ENCODE assay signal across 20 cellular contexts in genomic region chr3:190486201-190486865, GRCh38. TPM values are rescaled to one million over a fixed set of nuclear protein-coding genes. Genes with fewer than 3 reads are reported as not detected.
DNase-seq lines count a peak whose midpoint lies in the region; ATAC-seq and TF ChIP-seq lines count a peak whose summit lies in the region.
"Had no signal": no experiment of that assay in that cellular context is flagged by ENCODE, and none has a peak within 500 bp of the region (broad histone marks: within the 10 kb centered on the region; RNA-seq: fewer than 3 reads in every experiment).

No MANE protein-coding gene starts in this region.

- H3K36me3 Mint-ChIP-seq in activated T-helper 2 cell treated with anti-CD3 and anti-CD28 coated beads, Interferon-gamma antibody, Interleukin-2, Interleukin-4, amounts not matched to agents 10 μg/mL and 5 μg/mL and 100 μg/mL, durations not matched to agents 14 hours and 24 hours and 36 hours (ENCODE audit: low read depth): no peaks in the 10 kb centered on the region
- H3K36me3 Mint-ChIP-seq: CD8-positive, alpha-beta memory T cell; mesothelial cell of epicardium had no signal

- H3K27ac Mint-ChIP-seq in activated T-helper 2 cell treated with anti-CD3 and anti-CD28 coated beads, Interferon-gamma antibody, Interleukin-2, Interleukin-4, amounts not matched to agents 10 μg/mL and 5 μg/mL and 100 μg/mL, durations not matched to agents 14 hours and 24 hours and 36 hours: no peak overlapping the region
- H3K27ac Mint-ChIP-seq: activated CD8-positive, alpha-beta T cell treated with anti-CD3 and anti-CD28 coated beads for 36 hours; CD8-positive, alpha-beta memory T cell; mesothelial cell of epicardium; T-helper 2 cell treated with Interferon-gamma antibody and Interleukin-4, amounts not matched to agents 5 μg/mL and 100 μg/mL, for 36 hours had no signal

- intact Hi-C loops in activated T-helper 2 cell treated with anti-CD3 and anti-CD28 coated beads, Interferon-gamma antibody, Interleukin-2, Interleukin-4, amounts not matched to agents 10 μg/mL and 5 μg/mL and 100 μg/mL, durations not matched to agents 14 hours and 24 hours and 36 hours (cut with micrococcal nuclease): no loop called here

- DNase-seq in EH (ENCODE audit: low read depth) (peak; percentile 2), NCI-H1105 (lab: John Stamatoyannopoulos, UW) (peak; percentile 28), left kidney (ENCODE audit: low read depth, low spot score) (peak; percentile 66)
- DNase-seq in activated T-helper 2 cell treated with anti-CD3 and anti-CD28 coated beads, Interferon-gamma antibody, Interleukin-2, Interleukin-4, amounts not matched to agents 10 μg/mL and 5 μg/mL and 100 μg/mL, durations not matched to agents 14 hours and 24 hours and 36 hours (ENCODE audit: low spot score): no peak
- no peak for DNase-seq in activated naive CD4-positive, alpha-beta T cell treated with Interleukin-2 at 50 U/mL for 16 hours
- DNase-seq: activated CD8-positive, alpha-beta T cell treated with anti-CD3 and anti-CD28 coated beads for 36 hours; activated effector memory CD4-positive, alpha-beta T cell treated with anti-CD3 and anti-CD28 coated beads, Interleukin-2, amount 50 U/mL, for 16 hours; CD8-positive, alpha-beta memory T cell; hypothalamus; NCI-H2029; PC-9; stimulated activated CD4-positive, alpha-beta T cell treated with anti-CD3 and anti-CD28 coated beads, Interleukin-15, amount 100 ng/mL, for 24 hours; testis had no signal

- no peak overlapping the region for H3K4me3 Mint-ChIP-seq in activated T-helper 2 cell treated with anti-CD3 and anti-CD28 coated beads, Interferon-gamma antibody, Interleukin-2, Interleukin-4, amounts not matched to agents 10 μg/mL and 5 μg/mL and 100 μg/mL, durations not matched to agents 14 hours and 24 hours and 36 hours (ENCODE audit: low read depth)
- H3K4me3 Mint-ChIP-seq: activated CD8-positive, alpha-beta T cell treated with anti-CD3 and anti-CD28 coated beads for 36 hours; CD8-positive, alpha-beta memory T cell; mesothelial cell of epicardium; T-helper 2 cell treated with Interferon-gamma antibody and Interleukin-4, amounts not matched to agents 5 μg/mL and 100 μg/mL, for 36 hours had no signal

- peak overlapping the region; percentile 21; the same call in 1 of the 2 replicates for H3K27ac ChIP-seq in VCaP
- H3K27ac ChIP-seq: breast epithelium, parathyroid adenoma, PC-9, testis had no signal

- H3K4me1 Mint-ChIP-seq in activated T-helper 2 cell treated with anti-CD3 and anti-CD28 coated beads, Interferon-gamma antibody, Interleukin-2, Interleukin-4, amounts not matched to agents 10 μg/mL and 5 μg/mL and 100 μg/mL, durations not matched to agents 14 hours and 24 hours and 36 hours (ENCODE audit: low read depth): peaks cover 8% of the 10 kb centered on the region

- H3K9me3 Mint-ChIP-seq in activated T-helper 2 cell treated with anti-CD3 and anti-CD28 coated beads, Interferon-gamma antibody, Interleukin-2, Interleukin-4, amounts not matched to agents 10 μg/mL and 5 μg/mL and 100 μg/mL, durations not matched to agents 14 hours and 24 hours and 36 hours: peaks cover 12% of the 10 kb centered on the region
- H3K9me3 Mint-ChIP-seq: CD8-positive, alpha-beta memory T cell; mesothelial cell of epicardium had no signal

- no peak for TF ChIP-seq CTCF in VCaP (conservative IDR thresholded peaks at IDR 0.05)

- H3K27me3 Mint-ChIP-seq in activated T-helper 2 cell treated with anti-CD3 and anti-CD28 coated beads, Interferon-gamma antibody, Interleukin-2, Interleukin-4, amounts not matched to agents 10 μg/mL and 5 μg/mL and 100 μg/mL, durations not matched to agents 14 hours and 24 hours and 36 hours (ENCODE audit: low read depth): peaks cover 64% of the 10 kb centered on the region

- ATAC-seq in HG03095 (IDR thresholded peaks at IDR 0.05; ENCODE audit: unreplicated experiment) (no peak), GM19452 (IDR thresholded peaks at IDR 0.05; ENCODE audit: unreplicated experiment) (no peak)
- ATAC-seq: activated CD8-positive, alpha-beta T cell treated with anti-CD3 and anti-CD28 coated beads for 36 hours had no signal

RNA-seq across cellular contexts. Expression of gene IL1RAP, which starts 27.6 kb away (rescaled TPM):
- 34.5 and 38.6 TPM in 2 replicates for total RNA-seq in activated T-helper 2 cell treated with anti-CD3 and anti-CD28 coated beads, Interferon-gamma antibody, Interleukin-2, Interleukin-4, amounts not matched to agents 10 μg/mL and 5 μg/mL and 100 μg/mL, durations not matched to agents 14 hours and 24 hours and 36 hours

RNA-seq across cellular contexts. Expression of gene TMEM207, which starts 36.6 kb away (rescaled TPM):
- not detected in 2 replicates for total RNA-seq in activated T-helper 2 cell treated with anti-CD3 and anti-CD28 coated beads, Interferon-gamma antibody, Interleukin-2, Interleukin-4, amounts not matched to agents 10 μg/mL and 5 μg/mL and 100 μg/mL, durations not matched to agents 14 hours and 24 hours and 36 hours
- total RNA-seq: activated CD8-positive, alpha-beta T cell treated with anti-CD3 and anti-CD28 coated beads for 36 hours; breast epithelium; CD8-positive, alpha-beta memory T cell; mesothelial cell of epicardium; PC-9 had no signal

Comparison
In these comparisons a context has a peak if more than half of its experiments do, and no peak if none do; other contexts are left out.
1. DNase-seq: peak in EH (single experiment), NCI-H1105 (single experiment) and left kidney (single experiment); none in activated T-helper 2 cell treated with anti-CD3 and anti-CD28 coated beads, Interferon-gamma antibody, Interleukin-2, Interleukin-4, amounts not matched to agents 10 μg/mL and 5 μg/mL and 100 μg/mL, durations not matched to agents 14 hours and 24 hours and 36 hours (single experiment) and activated naive CD4-positive, alpha-beta T cell treated with Interleukin-2 at 50 U/mL for 16 hours (single experiment).